In genomic region chr12:101597164-101597563, GRCh38 we compare ENCODE assay signal across 32 cellular contexts. TPM values are rescaled to one million over a fixed set of nuclear protein-coding genes. Genes with fewer than 3 reads are reported as not detected.
"Had no signal": no experiment of that assay in that cellular context is flagged by ENCODE, and none has a peak within 500 bp of the region (broad histone marks: within the 10 kb centered on the region; RNA-seq: fewer than 3 reads in every experiment).

No MANE protein-coding gene starts in this region.

- ATAC-seq: foreskin keratinocyte; heart right ventricle; left lobe of liver; naive thymus-derived CD8-positive, alpha-beta T cell; pancreas; sciatic nerve; stimulated activated memory B cell treated with anti-CD40 and anti-IgM and Interleukin-4, amounts not matched to agents 10 μg/mL and 1 μg/mL and 100 μg/mL, for 72 hours; stimulated activated naive CD8-positive, alpha-beta T cell treated with anti-CD3 and anti-CD28 coated beads, Interleukin-15, Interleukin-2, amounts not matched to agents 100 U/mL and 50 U/mL, for 24 hours had no signal

- DNase-seq: colonic mucosa; effector CD8-positive, alpha-beta T cell; foreskin keratinocyte; glutamatergic neuron; heart right ventricle; hippocampal formation; mesenchymal stem cell; naive thymus-derived CD8-positive, alpha-beta T cell; pancreas; stimulated activated CD4-positive, alpha-beta T cell treated with anti-CD3 and anti-CD28 coated beads, Interleukin-4, amount 100 ng/mL, for 4 hours; stimulated activated naive CD8-positive, alpha-beta T cell treated with anti-CD3 and anti-CD28 coated beads, Interleukin-15, Interleukin-2, amounts not matched to agents 100 U/mL and 50 U/mL, for 24 hours; substantia nigra; testis; tibial artery had no signal

- H3K9me3 ChIP-seq: colonic mucosa, esophagus muscularis mucosa, heart right ventricle, neutrophil, pancreas, testis, tibial artery had no signal

- H3K4me3 Mint-ChIP-seq: central memory CD8-positive, alpha-beta T cell; dendritic cell treated with granulocyte-macrophage colony-stimulating factor and Interleukin-4, amounts not matched to agents 40 ng/mL and 50 ng/mL, for 4 days; mesothelial cell of epicardium; naive thymus-derived CD8-positive, alpha-beta T cell; stimulated activated memory B cell treated with anti-CD40 and anti-IgM and Interleukin-4, amounts not matched to agents 10 μg/mL and 1 μg/mL and 100 μg/mL, for 72 hours; type B pancreatic cell had no signal

- H3K36me3 ChIP-seq: colonic mucosa, esophagus muscularis mucosa, heart right ventricle, neutrophil, pancreas, tibial artery had no signal

- H3K27me3 ChIP-seq: colonic mucosa, esophagus muscularis mucosa, foreskin keratinocyte, pancreas, testis, tibial artery had no signal

- H3K4me3 ChIP-seq: colonic mucosa, esophagus muscularis mucosa, heart right ventricle, pancreas, testis, tibial artery had no signal

- H3K9me3 Mint-ChIP-seq: central memory CD8-positive, alpha-beta T cell; dendritic cell treated with granulocyte-macrophage colony-stimulating factor and Interleukin-4, amounts not matched to agents 40 ng/mL and 50 ng/mL, for 4 days; mesothelial cell of epicardium; naive thymus-derived CD8-positive, alpha-beta T cell; stimulated activated memory B cell treated with anti-CD40 and anti-IgM and Interleukin-4, amounts not matched to agents 10 μg/mL and 1 μg/mL and 100 μg/mL, for 72 hours; type B pancreatic cell had no signal

- H3K4me1 ChIP-seq: colonic mucosa, esophagus muscularis mucosa, foreskin keratinocyte, heart right ventricle, testis, tibial artery had no signal

- H3K36me3 Mint-ChIP-seq: mesothelial cell of epicardium; naive thymus-derived CD8-positive, alpha-beta T cell; stimulated activated memory B cell treated with anti-CD40 and anti-IgM and Interleukin-4, amounts not matched to agents 10 μg/mL and 1 μg/mL and 100 μg/mL, for 72 hours; type B pancreatic cell had no signal

- H3K27ac ChIP-seq: colonic mucosa, esophagus muscularis mucosa, foreskin keratinocyte, heart right ventricle, neutrophil, pancreas, testis, tibial artery had no signal

- H3K4me1 Mint-ChIP-seq: central memory CD8-positive, alpha-beta T cell; mesothelial cell of epicardium; naive thymus-derived CD8-positive, alpha-beta T cell; stimulated activated memory B cell treated with anti-CD40 and anti-IgM and Interleukin-4, amounts not matched to agents 10 μg/mL and 1 μg/mL and 100 μg/mL, for 72 hours had no signal

- FAIRE-seq: endothelial cell of umbilical vein, keratinocyte, pancreas had no signal

- H3K27ac Mint-ChIP-seq: dendritic cell treated with granulocyte-macrophage colony-stimulating factor and Interleukin-4, amounts not matched to agents 40 ng/mL and 50 ng/mL, for 4 days; mesothelial cell of epicardium; naive thymus-derived CD8-positive, alpha-beta T cell; stimulated activated memory B cell treated with anti-CD40 and anti-IgM and Interleukin-4, amounts not matched to agents 10 μg/mL and 1 μg/mL and 100 μg/mL, for 72 hours; type B pancreatic cell had no signal

- H3K27me3 Mint-ChIP-seq: central memory CD8-positive, alpha-beta T cell; stimulated activated memory B cell treated with anti-CD40 and anti-IgM and Interleukin-4, amounts not matched to agents 10 μg/mL and 1 μg/mL and 100 μg/mL, for 72 hours; type B pancreatic cell had no signal

RNA-seq across cellular contexts. Expression of gene MYBPC1, which starts 2.4 kb away (rescaled TPM):
- total RNA-seq: chondrocyte; endothelial cell of umbilical vein; epithelial cell of proximal tubule; fibroblast of lung; foreskin keratinocyte; left lobe of liver; lung microvascular endothelial cell; mesothelial cell of epicardium; naive thymus-derived CD8-positive, alpha-beta T cell; omental fat pad; posterior vena cava had no signal
- polyA plus RNA-seq: endothelial cell of umbilical vein; fibroblast of lung; foreskin keratinocyte; keratinocyte; naive thymus-derived CD8-positive, alpha-beta T cell; neural cell had no signal
